In genomic region chr1:203440780-203441179, GRCh38 we compare ENCODE assay signal across 8 cellular contexts. TPM values are rescaled to one million over a fixed set of nuclear protein-coding genes. Genes with fewer than 3 reads are reported as not detected.
DNase-seq lines count a peak whose midpoint lies in the region; ATAC-seq, FAIRE-seq and TF ChIP-seq lines count a peak whose summit lies in the region.

No MANE protein-coding gene starts in this region.

- H3K27ac ChIP-seq in AG04450 (ENCODE audit: low read depth, low read length), result no peak overlapping the region
- H3K27ac ChIP-seq in heart right ventricle, result peak overlapping the region in 4 of 10 donors; percentile 20 to 70 (median 45)

- ATAC-seq in heart right ventricle, result peak; percentile 91 to 97 (median 93)
- ATAC-seq in HG02623 (IDR thresholded peaks at IDR 0.05; ENCODE audit: unreplicated experiment), result no peak
- ATAC-seq in activated T-helper 17 cell treated with anti-CD3 and anti-CD28 coated beads, Interleukin-2, amount 50 U/mL, for 72 hours (replicated peaks), result no peak

- 7 to 10% methylated on average over 7 of the region's 7 CpGs for WGBS in heart right ventricle, 2 donors

- CTCF ChIA-PET in AG04450 (lab: Charles Lee), result interaction anchor here (0.7 to 6.1 kb wide), 15 partner anchors 16 to 262 kb away, joined by 3 to 145 read pairs (median 4); partner anchors contain the start of gene PRELP

- peaks cover 7 to 31% (median 9%) of the 10 kb centered on the region in 9 donors for H3K4me1 ChIP-seq in heart right ventricle

- no peak overlapping the region for H3K4me3 Mint-ChIP-seq in activated T-helper 17 cell treated with anti-CD3 and anti-CD28 coated beads, Interleukin-2, amount 50 U/mL, for 72 hours

- no peaks in the 10 kb centered on the region for H3K36me3 Mint-ChIP-seq in activated T-helper 17 cell treated with anti-CD3 and anti-CD28 coated beads, Interleukin-2, amount 50 U/mL, for 72 hours (ENCODE audit: low read depth)

- H3K4me3 ChIP-seq in AG04450 (ENCODE audit: low read depth, low read length) (no peak overlapping the region), heart right ventricle (no peak overlapping the region)

- no peak for FAIRE-seq in H54 (lab: Jason Lieb, UNC)

- no peaks in the 10 kb centered on the region for H3K4me1 Mint-ChIP-seq in activated T-helper 17 cell treated with anti-CD3 and anti-CD28 coated beads, Interleukin-2, amount 50 U/mL, for 72 hours

- H3K9me3 ChIP-seq in AG04450 (ENCODE audit: control insufficient read depth, insufficient read depth, low read length) (peaks cover 7% of the 10 kb centered on the region), heart right ventricle (peaks cover 0 to 17% (median 3%) of the 10 kb centered on the region in 11 donors)

- H3K36me3 ChIP-seq in heart right ventricle, result no peaks in the 10 kb centered on the region

- peaks cover 5% of the 10 kb centered on the region for H3K9me3 Mint-ChIP-seq in activated T-helper 17 cell treated with anti-CD3 and anti-CD28 coated beads, Interleukin-2, amount 50 U/mL, for 72 hours

- H3K27me3 Mint-ChIP-seq in activated T-helper 17 cell treated with anti-CD3 and anti-CD28 coated beads, Interleukin-2, amount 50 U/mL, for 72 hours, result peaks cover 15% of the 10 kb centered on the region

- TF ChIP-seq POLR2A in H54 (IDR thresholded peaks at IDR 0.05; ENCODE audit: low read depth, low read length), result no peak

- H3K27ac Mint-ChIP-seq in activated T-helper 17 cell treated with anti-CD3 and anti-CD28 coated beads, Interleukin-2, amount 50 U/mL, for 72 hours, result no peak overlapping the region

- peaks cover 44% of the 10 kb centered on the region for H3K27me3 ChIP-seq in AG04450 (ENCODE audit: control insufficient read depth, insufficient read depth, low read length)
- H3K27me3 ChIP-seq in heart right ventricle, result no peaks in the 10 kb centered on the region

- TF ChIP-seq CTCF in AG04450 (IDR thresholded peaks at IDR 0.05; ENCODE audit: low read depth, low read length) (peak; percentile 70), heart right ventricle (IDR thresholded peaks at IDR 0.05) (peak; percentile 40 to 77 (median 67))

- intact Hi-C loops in heart right ventricle (cut with DNase I), result loop anchor here (1.0 to 10.0 kb wide), 14 partner anchors 33 to 168 kb away; partner anchors contain the start of gene PRELP (in 1 of the 10)

- POLR2A ChIA-PET in AG04450 (lab: Yijun Ruan, JAX), result interaction anchor here (1.0 to 1.5 kb wide), 5 partner anchors 16 to 99 kb away, joined by 3 to 12 read pairs (median 4); no protein-coding TSS in a partner anchor

- DNase-seq in AG04450 (ENCODE audit: low read depth, low spot score), result peak; percentile 37
- peak; percentile 33 for DNase-seq in H54 (ENCODE audit: insufficient read length, low spot score)
- peak; percentile 43 for DNase-seq in UCSD-AML1 (lab: John Stamatoyannopoulos, UW; ENCODE audit: unreplicated experiment)
- DNase-seq in heart right ventricle, result peak; percentile 69 to 73
- DNase-seq in retina, result peak; percentile 38
- no peak for DNase-seq in NCI-H1930 (lab: John Stamatoyannopoulos, UW)

RNA-seq across cellular contexts. Expression of gene PRELP, which starts 34.8 kb away (rescaled TPM):
- polyA plus RNA-seq in AG04450 (2011; rRNA removed) (0.65 and 0.68 TPM in 2 replicates), heart right ventricle (10 to 100 TPM; 15.0 to 15.3 TPM)
- 0.35 and 0.37 TPM in 2 replicates for polyA minus RNA-seq in AG04450 (2011; rRNA and poly(A)+ RNA removed)
- total RNA-seq in heart right ventricle, result 10 to 100 TPM in 7 of 10 donors, 1 to 10 TPM in 3; 3.3 to 37.1 (median 14.1) TPM
- total RNA-seq in activated T-helper 17 cell treated with anti-CD3 and anti-CD28 coated beads, Interleukin-2, amount 50 U/mL, for 72 hours, result not detected

RNA-seq across cellular contexts. Expression of gene OPTC, which starts 53.2 kb away (rescaled TPM):
- polyA plus RNA-seq in AG04450 (2011; rRNA removed) (not detected in 2 replicates), heart right ventricle (not detected)
- not detected in 2 replicates for polyA minus RNA-seq in AG04450 (2011; rRNA and poly(A)+ RNA removed)
- total RNA-seq in heart right ventricle, result not detected
- not detected for total RNA-seq in activated T-helper 17 cell treated with anti-CD3 and anti-CD28 coated beads, Interleukin-2, amount 50 U/mL, for 72 hours

Comparison
In these comparisons a context has a peak if more than half of its experiments do, and no peak if none do; other contexts are left out.
1. DNase-seq: peak in AG04450 (single experiment), H54 (single experiment), UCSD-AML1 (single experiment), heart right ventricle (2 of 2) and retina (single experiment); none in NCI-H1930 (0 of 2).
2. ATAC-seq: peak in heart right ventricle (8 of 8); none in HG02623 (single experiment) and activated T-helper 17 cell treated with anti-CD3 and anti-CD28 coated beads, Interleukin-2, amount 50 U/mL, for 72 hours (single experiment).
3. RNA of gene PRELP, which starts 34.8 kb away (total RNA-seq): 3.3 to 37.1 TPM in heart right ventricle; not detected in activated T-helper 17 cell treated with anti-CD3 and anti-CD28 coated beads, Interleukin-2, amount 50 U/mL, for 72 hours; every median in the first group is over 4 times any median in the second.